16 cellular contexts compared by ENCODE assay signal in the genomic region with DNA sequence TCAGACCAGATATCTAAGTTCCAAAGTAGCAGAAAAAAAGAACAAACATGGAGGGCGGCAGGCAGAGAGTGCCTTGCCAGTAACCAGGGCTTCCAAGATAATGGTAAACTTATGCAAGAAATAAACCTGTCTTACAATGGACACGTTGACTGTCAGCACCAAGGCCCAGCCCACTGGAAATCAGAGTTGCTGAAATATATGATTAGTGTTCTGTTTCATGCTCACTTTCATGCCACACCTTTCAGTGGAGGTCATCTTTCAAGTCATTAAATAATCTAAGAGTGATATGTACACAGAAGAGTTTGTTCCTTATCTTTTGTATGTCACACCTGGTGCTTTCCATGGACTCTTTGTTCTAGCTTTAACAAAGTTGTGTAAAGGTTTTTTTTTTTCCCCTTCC.
DNase-seq lines count a peak whose midpoint lies in the region; ATAC-seq and TF ChIP-seq lines count a peak whose summit lies in the region.
"Had no signal": no experiment of that assay in that cellular context is flagged by ENCODE, and none has a peak within 500 bp of the region (broad histone marks: within the 10 kb centered on the region; RNA-seq: fewer than 3 reads in every experiment).

No MANE protein-coding gene starts in this region.

- no peaks in the 10 kb centered on the region for H3K4me1 Mint-ChIP-seq in activated naive CD4-positive, alpha-beta T cell treated with anti-CD3 and anti-CD28 coated beads, Interleukin-2, amount 10 ng/mL, durations not matched to agents 7 days and 5 days

- no peaks in the 10 kb centered on the region for H3K36me3 ChIP-seq in mucosa of rectum (ENCODE audit: control insufficient read depth in 2 of 2, insufficient read depth in 2 of 2, low read length in 2 of 2)
- H3K36me3 ChIP-seq: HAP-1 had no signal

- H3K4me1 ChIP-seq in mucosa of rectum (ENCODE audit: control insufficient read depth in 2 of 2, insufficient read depth in 2 of 2, low read length in 2 of 2): peaks cover 3 to 9% of the 10 kb centered on the region in 2 donors
- H3K4me1 ChIP-seq: HAP-1 had no signal

- no peaks in the 10 kb centered on the region for H3K9me3 ChIP-seq in mucosa of rectum (ENCODE audit: control insufficient read depth in 2 of 2, low read length in 2 of 2)
- H3K9me3 ChIP-seq: HAP-1 had no signal

- TF ChIP-seq CTCF in LNCaP clone FGC (IDR thresholded peaks at IDR 0.05; ENCODE audit: control insufficient read depth, extremely low read depth, insufficient read depth): no peak
- TF ChIP-seq CTCF in epithelial cell of esophagus (IDR thresholded peaks at IDR 0.05; ENCODE audit: insufficient read depth, low read depth, low read length, missing control alignments): no peak

- no peaks in the 10 kb centered on the region for H3K27me3 Mint-ChIP-seq in activated naive CD4-positive, alpha-beta T cell treated with anti-CD3 and anti-CD28 coated beads, Interleukin-2, amount 10 ng/mL, durations not matched to agents 7 days and 5 days

- no peaks in the 10 kb centered on the region for H3K36me3 Mint-ChIP-seq in activated naive CD4-positive, alpha-beta T cell treated with anti-CD3 and anti-CD28 coated beads, Interleukin-2, amount 10 ng/mL, durations not matched to agents 7 days and 5 days

- peak overlapping the region; percentile 65 to 82 for H3K27ac ChIP-seq in mucosa of rectum (ENCODE audit: low read depth in 2 of 2, low read length in 2 of 2)

- H3K9me3 Mint-ChIP-seq in activated naive CD4-positive, alpha-beta T cell treated with anti-CD3 and anti-CD28 coated beads, Interleukin-2, amount 10 ng/mL, durations not matched to agents 7 days and 5 days: no peaks in the 10 kb centered on the region

- H3K27me3 ChIP-seq in mucosa of rectum (ENCODE audit: control insufficient read depth in 2 of 2, insufficient read depth in 2 of 2, low read length in 2 of 2): no peaks in the 10 kb centered on the region

- no peak overlapping the region for H3K4me3 Mint-ChIP-seq in activated naive CD4-positive, alpha-beta T cell treated with anti-CD3 and anti-CD28 coated beads, Interleukin-2, amount 10 ng/mL, durations not matched to agents 7 days and 5 days

- H3K9ac ChIP-seq in mucosa of rectum (ENCODE audit: low read depth in 1 of 2, low read length in 2 of 2): peak overlapping the region in 1 of 2 donors; percentile 25

- DNase-seq in NCI-H187 treated with DMSO at 0.1 percent for 48 hours (lab: John Stamatoyannopoulos, UW): peak; percentile 10
- no peak for DNase-seq in NCI-H187 (lab: John Stamatoyannopoulos, UW)
- peak; percentile 65 for DNase-seq in LNCaP clone FGC (ENCODE audit: low read depth)
- peak; percentile 53 for DNase-seq in epithelial cell of esophagus (ENCODE audit: low read depth)
- DNase-seq in activated naive CD4-positive, alpha-beta T cell treated with anti-CD3 and anti-CD28 coated beads, Interleukin-2, amount 10 ng/mL, durations not matched to agents 7 days and 5 days: no peak
- DNase-seq in activated gamma-delta T cell treated with Interleukin-2 at 50 U/mL for 16 hours: no peak
- DNase-seq: C1 segment of cervical spinal cord, DMS53, NCI-H1048, NCI-H2029, NCI-H345, NCI-H82 had no signal

- H3K27ac Mint-ChIP-seq in activated naive CD4-positive, alpha-beta T cell treated with anti-CD3 and anti-CD28 coated beads, Interleukin-2, amount 10 ng/mL, durations not matched to agents 7 days and 5 days: no peak overlapping the region

- ATAC-seq in GM18867 (IDR thresholded peaks at IDR 0.05; ENCODE audit: unreplicated experiment): no peak
- ATAC-seq: K562 had no signal

- no peak overlapping the region for H3K4me3 ChIP-seq in LNCaP clone FGC (ENCODE audit: low read depth, low read length)
- no peak overlapping the region for H3K4me3 ChIP-seq in epithelial cell of esophagus (ENCODE audit: low read length)
- peak overlapping the region; percentile 11 to 41 for H3K4me3 ChIP-seq in mucosa of rectum (ENCODE audit: low read length in 2 of 2)
- H3K4me3 ChIP-seq: HAP-1, K562 had no signal

- CTCF ChIA-PET in activated naive CD4-positive, alpha-beta T cell treated with anti-CD3 and anti-CD28 coated beads, Interleukin-2, amount 10 ng/mL, durations not matched to agents 7 days and 5 days (lab: Charles Lee): interaction anchor here (1.0 kb wide), 1 partner anchor 156 kb away, joined by 5 read pairs; no protein-coding TSS in a partner anchor

Comparison
In these comparisons a context has a peak if more than half of its experiments do, and no peak if none do; other contexts are left out.
1. DNase-seq: peak in NCI-H187 treated with DMSO at 0.1 percent for 48 hours (single experiment), LNCaP clone FGC (single experiment) and epithelial cell of esophagus (single experiment); none in NCI-H187 (0 of 2), activated naive CD4-positive, alpha-beta T cell treated with anti-CD3 and anti-CD28 coated beads, Interleukin-2, amount 10 ng/mL, durations not matched to agents 7 days and 5 days (single experiment) and activated gamma-delta T cell treated with Interleukin-2 at 50 U/mL for 16 hours (single experiment).
2. H3K4me3 ChIP-seq: peak in mucosa of rectum (2 of 2); none in LNCaP clone FGC (single experiment) and epithelial cell of esophagus (single experiment).